ENCODE assay signal across 10 cellular contexts in genomic region chr9:20570756-20571155, GRCh38. TPM values are rescaled to one million over a fixed set of nuclear protein-coding genes. Genes with fewer than 3 reads are reported as not detected.
DNase-seq lines count a peak whose midpoint lies in the region; ATAC-seq and TF ChIP-seq lines count a peak whose summit lies in the region.
"Had no signal": no experiment of that assay in that cellular context is flagged by ENCODE, and none has a peak within 500 bp of the region (broad histone marks: within the 10 kb centered on the region; RNA-seq: fewer than 3 reads in every experiment).

No MANE protein-coding gene starts in this region.

- peak overlapping the region in 1 of 7 donors; percentile 7 for H3K4me3 Mint-ChIP-seq in CD8-positive, alpha-beta memory T cell

- peaks cover 6% of the 10 kb centered on the region for H3K4me1 ChIP-seq in IMR-90 (ENCODE audit: control insufficient read depth, insufficient read depth, low read length)
- peaks cover 5% of the 10 kb centered on the region for H3K4me1 ChIP-seq in CD8-positive, alpha-beta memory T cell (ENCODE audit: insufficient read depth, low read length)

- H3K18ac ChIP-seq in IMR-90 (ENCODE audit: low read depth, low read length), result no peak overlapping the region; the same call in 1 of the 2 replicates

- H3K36me3 Mint-ChIP-seq in CD8-positive, alpha-beta memory T cell, result peaks cover 4 to 9% (median 8%) of the 10 kb centered on the region in 3 donors

- no peak overlapping the region for H3K27ac Mint-ChIP-seq in CD8-positive, alpha-beta memory T cell

- no CpG with 5 or more reads among the region's 1 CpG for WGBS in IMR-90 (ENCODE audit: extremely low coverage in 2 of 2, insufficient read length in 1 of 2), 2 experiments

- H3K4me1 Mint-ChIP-seq in CD8-positive, alpha-beta memory T cell, result peaks cover 59 to 89% (median 85%) of the 10 kb centered on the region in 3 donors

- H3K9me3 ChIP-seq in IMR-90 (ENCODE audit: control insufficient read depth, insufficient read depth, low read length), result peaks cover 2% of the 10 kb centered on the region; the same call in 1 of the 2 replicates
- H3K9me3 ChIP-seq in CD8-positive, alpha-beta memory T cell (ENCODE audit: low read length), result no peaks in the 10 kb centered on the region

- H2AK9ac ChIP-seq in IMR-90 (replicated peaks; ENCODE audit: low read depth, low read length, poor library complexity), result no peak overlapping the region

- H3K4me3 ChIP-seq in IMR-90 (ENCODE audit: insufficient read depth, low read depth, low read length), result no peak overlapping the region; the same call in 1 of the 2 replicates
- no peak overlapping the region for H3K4me3 ChIP-seq in CD8-positive, alpha-beta memory T cell (ENCODE audit: low read length)

- H3K9me1 ChIP-seq in IMR-90 (ENCODE audit: insufficient read depth, low read length), result peaks cover 4% of the 10 kb centered on the region

- peak overlapping the region; percentile 34; the same call in 1 of the 2 replicates for H3K4ac ChIP-seq in IMR-90 (ENCODE audit: low read depth, low read length)

- CTCF ChIA-PET in IMR-90 (lab: Yijun Ruan, JAX), result no interaction called here
- CTCF ChIA-PET in CD8-positive, alpha-beta memory T cell (lab: Charles Lee), result no interaction called here

- peak overlapping the region; percentile 58; the same call in 1 of the 2 replicates for H3K9ac ChIP-seq in IMR-90 (ENCODE audit: low read depth, low read length)

- H2BK120ac ChIP-seq in IMR-90 (ENCODE audit: low read depth, low read length), result peak overlapping the region; percentile 50; the same call in 1 of the 2 replicates

- peak overlapping the region; percentile 69; the same call in 1 of the 2 replicates for H2BK20ac ChIP-seq in IMR-90 (ENCODE audit: low read depth, low read length)

- 0 out of 3 replicates have a peak overlapping the region, but pooled peaks have one; percentile 86 for H2BK15ac ChIP-seq in IMR-90 (ENCODE audit: low read depth, low read length)

- intact Hi-C loops in IMR-90 (cut with micrococcal nuclease), result loop anchor here (2.0 kb wide), 1 partner anchor 34 kb away; no protein-coding TSS in a partner anchor

- no peaks in the 10 kb centered on the region for H3K27me3 ChIP-seq in IMR-90 (ENCODE audit: control insufficient read depth, insufficient read depth, low read length)
- H3K27me3 ChIP-seq in CD8-positive, alpha-beta memory T cell (ENCODE audit: insufficient read depth, low read length, poor library complexity, severe bottlenecking), result no peaks in the 10 kb centered on the region

- POLR2A ChIA-PET in IMR-90 (lab: Charles Lee; ENCODE audit: unreplicated experiment), result interaction anchor here (0.6 kb wide), 2 partner anchors 48 to 114 kb away, joined by 5 to 6 read pairs; partner anchors contain the start of gene FOCAD
- POLR2A ChIA-PET in CD8-positive, alpha-beta memory T cell (lab: Charles Lee), result no interaction called here

- peaks cover 20 to 42% of the 10 kb centered on the region in 2 experiments for H3K79me1 ChIP-seq in IMR-90 (ENCODE audit: low read depth in 1 of 2, low read length in 2 of 2)

- no peak for TF ChIP-seq CTCF in IMR-90 (conservative IDR thresholded peaks at IDR 0.05; ENCODE audit: low read depth, low read length)

- no peak overlapping the region; the same call in 1 of the 2 replicates for H3K23ac ChIP-seq in IMR-90 (ENCODE audit: low read depth, low read length)

- TF ChIP-seq POLR2A in IMR-90 (IDR thresholded peaks at IDR 0.05; ENCODE audit: low read depth, low read length), result no peak

- H2AK5ac ChIP-seq in IMR-90 (ENCODE audit: low read depth, low read length), result no peak overlapping the region

- in situ Hi-C loops in IMR-90 (cut with MboI; ENCODE audit: low sequenced_read_pairs), result no loop called here

- ATAC-seq in GM21423 (IDR thresholded peaks at IDR 0.05; ENCODE audit: unreplicated experiment) (peak; percentile 66), IMR-90 (ENCODE audit: low read depth) (peak; percentile 94)

- H3K27me3 Mint-ChIP-seq in CD8-positive, alpha-beta memory T cell, result no peaks in the 10 kb centered on the region

- DNase-seq in AG20443 (ENCODE audit: low spot score) (peak; percentile 49), IMR-90 (peak; percentile 87), fibroblast of the conjunctiva (ENCODE audit: low read depth) (peak; percentile 26), NCI-H1105 (lab: John Stamatoyannopoulos, UW) (no peak), LoVo (ENCODE audit: low spot score) (no peak)
- DNase-seq in activated CD4-positive, alpha-beta T cell treated with anti-CD3 and anti-CD28 coated beads, Interleukin-2, amount 50 U/mL, for 48 hours, result no peak
- no peak for DNase-seq in CD8-positive, alpha-beta memory T cell
- DNase-seq: activated CD4-positive, CD25-positive, alpha-beta regulatory T cell; NCI-H2171 treated with DMSO at 0.1 percent for 48 hours had no signal

- H3K27ac ChIP-seq in IMR-90 (ENCODE audit: insufficient read depth, low read length), result peak overlapping the region; percentile 58; the same call in 1 of the 2 replicates
- no peak overlapping the region for H3K27ac ChIP-seq in CD8-positive, alpha-beta memory T cell (ENCODE audit: low read depth, low read length)

- no peak overlapping the region for H2AFZ ChIP-seq in IMR-90 (replicated peaks; ENCODE audit: low read length, poor library complexity)

- 0 out of 2 replicates have a peak overlapping the region, but pooled peaks have one; percentile 77 for H3K14ac ChIP-seq in IMR-90 (replicated peaks; ENCODE audit: low read depth, low read length)

- dilution Hi-C loops in IMR-90 (cut with HindIII; ENCODE audit: low sequenced_read_pairs, unreplicated experiment), result no loop called here

- H3K9me3 Mint-ChIP-seq in CD8-positive, alpha-beta memory T cell, result peaks cover 0 to 3% (median 0%) of the 10 kb centered on the region in 5 donors

- BruUV-seq in IMR-90 (replicated peaks; lab: Mats Ljungman, UMichigan), result no TSS peak

- H3K56ac ChIP-seq in IMR-90 (ENCODE audit: extremely low read depth, insufficient read depth, low read length), result no peak overlapping the region

- no peaks in the 10 kb centered on the region for H4K20me1 ChIP-seq in IMR-90 (ENCODE audit: insufficient read depth, low read length)

- H2BK5ac ChIP-seq in IMR-90 (ENCODE audit: low read depth, low read length, poor library complexity, severe bottlenecking), result peak overlapping the region; percentile 96

- peak overlapping the region; percentile 85 for H3K4me2 ChIP-seq in IMR-90 (ENCODE audit: low read depth, low read length)

- no peak overlapping the region; a peak in 1 of 4 replicates for H4K8ac ChIP-seq in IMR-90 (ENCODE audit: low read depth in 2 of 2, low read length in 2 of 2)

- peak overlapping the region; percentile 1; the same call in 1 of the 2 replicates for H4K5ac ChIP-seq in IMR-90 (ENCODE audit: low read depth, low read length)

- no peak for TF ChIP-seq RAD21 in IMR-90 (IDR thresholded peaks at IDR 0.05; ENCODE audit: low read length)

- H4K91ac ChIP-seq in IMR-90 (ENCODE audit: insufficient read depth, low read depth, low read length), result no peak overlapping the region

- H3K36me3 ChIP-seq in IMR-90 (ENCODE audit: control insufficient read depth, insufficient read depth, low read length), result no peaks in the 10 kb centered on the region
- H3K36me3 ChIP-seq in CD8-positive, alpha-beta memory T cell (ENCODE audit: insufficient read depth, low read length), result no peaks in the 10 kb centered on the region

TF ChIP-seq in IMR-90, 13 proteins besides CTCF, POLR2A, EP300 and RAD21:
- peak; percentile 78 for TF ChIP-seq CEBPB (IDR thresholded peaks at IDR 0.05; ENCODE audit: low read depth, low read length)
- peak; percentile 95 for TF ChIP-seq FOS (IDR thresholded peaks at IDR 0.05; ENCODE audit: low read depth, low read length)
- TF ChIP-seq RCOR1 (IDR thresholded peaks at IDR 0.05; ENCODE audit: insufficient replicate concordance, low read length), result no peak
- TF ChIP-seq MAZ (IDR thresholded peaks at IDR 0.05; ENCODE audit: borderline replicate concordance, low read depth, low read length), result no peak
- TF ChIP-seq BHLHE40 (IDR thresholded peaks at IDR 0.05; ENCODE audit: low read depth, low read length), result peak; percentile 52; the same call in 1 of the 2 replicates
- TF ChIP-seq ELK1 (IDR thresholded peaks at IDR 0.05; ENCODE audit: borderline replicate concordance, low read depth, low read length), result no peak

RNA-seq across cellular contexts. Expression of gene MLLT3, which starts 51.5 kb away (rescaled TPM):
- total RNA-seq in IMR-90 (2012; rRNA removed), result 21.1 and 24.4 TPM in 2 replicates
- polyA plus RNA-seq in IMR-90 (2012; rRNA removed), result 10.0 and 10.4 TPM in 2 replicates
- polyA plus RNA-seq in IMR-90 (2012; cell fraction: cytosol; rRNA removed), result 2.4 and 2.5 TPM in 2 replicates
- polyA plus RNA-seq in IMR-90 (2012; cell fraction: nucleus; rRNA removed; ENCODE audit: low replicate concordance), result 0.95 and 8.7 TPM in 2 replicates
- 10 to 100 TPM; 36.8 to 37.0 TPM for total RNA-seq in CD8-positive, alpha-beta memory T cell
- polyA plus RNA-seq in CD8-positive, alpha-beta memory T cell, result 24.6 TPM

Comparison
In these comparisons a context has a peak if more than half of its experiments do, and no peak if none do; other contexts are left out.
1. DNase-seq: peak in AG20443 (single experiment), IMR-90 (single experiment) and fibroblast of the conjunctiva (single experiment); none in NCI-H1105 (single experiment), activated CD4-positive, alpha-beta T cell treated with anti-CD3 and anti-CD28 coated beads, Interleukin-2, amount 50 U/mL, for 48 hours (0 of 2), CD8-positive, alpha-beta memory T cell (0 of 5) and LoVo (single experiment).